1 cellular context compared by ENCODE assay signal in genomic region chr15:39211108-39211979, GRCh38.
TF ChIP-seq lines count a peak whose summit lies in the region.

No MANE protein-coding gene starts in this region.

TF ChIP-seq in HepG2, 621 proteins besides CTCF, POLR2A, EP300 and RAD21 (continued from another document and continues in another):
- TF ChIP-seq, protein P1, sequence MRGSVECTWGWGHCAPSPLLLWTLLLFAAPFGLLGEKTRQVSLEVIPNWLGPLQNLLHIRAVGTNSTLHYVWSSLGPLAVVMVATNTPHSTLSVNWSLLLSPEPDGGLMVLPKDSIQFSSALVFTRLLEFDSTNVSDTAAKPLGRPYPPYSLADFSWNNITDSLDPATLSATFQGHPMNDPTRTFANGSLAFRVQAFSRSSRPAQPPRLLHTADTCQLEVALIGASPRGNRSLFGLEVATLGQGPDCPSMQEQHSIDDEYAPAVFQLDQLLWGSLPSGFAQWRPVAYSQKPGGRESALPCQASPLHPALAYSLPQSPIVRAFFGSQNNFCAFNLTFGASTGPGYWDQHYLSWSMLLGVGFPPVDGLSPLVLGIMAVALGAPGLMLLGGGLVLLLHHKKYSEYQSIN (CRISPR knock-in tag; IDR thresholded peaks at IDR 0.05; ENCODE audit: borderline replicate concordance), result no peak
- TF ChIP-seq ZNF333 (CRISPR knock-in tag; IDR thresholded peaks at IDR 0.05; ENCODE audit: borderline replicate concordance), result no peak
- TF ChIP-seq CREM (IDR thresholded peaks at IDR 0.05), result peak; percentile 92
- no peak for TF ChIP-seq CREM (CRISPR knock-in tag; IDR thresholded peaks at IDR 0.05)
- TF ChIP-seq ZNF883 (CRISPR knock-in tag; IDR thresholded peaks at IDR 0.05; ENCODE audit: not compliant biosample characterization), result no peak
- no peak for TF ChIP-seq GTF2F1 (IDR thresholded peaks at IDR 0.05; ENCODE audit: low read length)
- 0 out of 2 replicates have a peak, but pooled peaks have one; percentile 20 for TF ChIP-seq MAFF (IDR thresholded peaks at IDR 0.05; ENCODE audit: low read depth, low read length)
- TF ChIP-seq, protein P2, sequence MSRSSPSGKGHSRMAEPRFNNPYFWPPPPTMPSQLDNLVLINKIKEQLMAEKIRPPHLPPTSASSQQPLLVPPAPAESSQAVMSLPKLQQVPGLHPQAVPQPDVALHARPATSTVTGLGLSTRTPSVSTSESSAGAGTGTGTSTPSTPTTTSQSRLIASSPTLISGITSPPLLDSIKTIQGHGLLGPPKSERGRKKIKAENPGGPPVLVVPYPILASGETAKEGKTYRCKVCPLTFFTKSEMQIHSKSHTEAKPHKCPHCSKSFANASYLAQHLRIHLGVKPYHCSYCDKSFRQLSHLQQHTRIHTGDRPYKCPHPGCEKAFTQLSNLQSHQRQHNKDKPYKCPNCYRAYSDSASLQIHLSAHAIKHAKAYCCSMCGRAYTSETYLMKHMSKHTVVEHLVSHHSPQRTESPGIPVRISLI (CRISPR knock-in tag; IDR thresholded peaks at IDR 0.05; ENCODE audit: borderline replicate concordance), result peak; percentile 54; the same call in 1 of the 2 replicates
- TF ChIP-seq, protein P3, sequence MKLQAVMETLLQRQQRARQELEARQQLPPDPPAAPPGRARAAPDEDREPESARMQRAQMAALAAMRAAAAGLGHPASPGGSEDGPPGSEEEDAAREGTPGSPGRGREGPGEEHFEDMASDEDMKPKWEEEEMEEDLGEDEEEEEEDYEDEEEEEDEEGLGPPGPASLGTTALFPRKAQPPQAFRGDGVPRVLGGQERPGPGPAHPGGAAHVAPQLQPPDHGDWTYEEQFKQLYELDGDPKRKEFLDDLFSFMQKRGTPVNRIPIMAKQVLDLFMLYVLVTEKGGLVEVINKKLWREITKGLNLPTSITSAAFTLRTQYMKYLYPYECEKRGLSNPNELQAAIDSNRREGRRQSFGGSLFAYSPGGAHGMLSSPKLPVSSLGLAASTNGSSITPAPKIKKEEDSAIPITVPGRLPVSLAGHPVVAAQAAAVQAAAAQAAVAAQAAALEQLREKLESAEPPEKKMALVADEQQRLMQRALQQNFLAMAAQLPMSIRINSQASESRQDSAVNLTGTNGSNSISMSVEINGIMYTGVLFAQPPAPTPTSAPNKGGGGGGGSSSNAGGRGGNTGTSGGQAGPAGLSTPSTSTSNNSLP (IDR thresholded peaks at IDR 0.05; ENCODE audit: low read depth, low read length), result peak; percentile 77
- peak; percentile 47; the same call in 1 of the 2 replicates for TF ChIP-seq REPIN1 (CRISPR knock-in tag; IDR thresholded peaks at IDR 0.05; ENCODE audit: borderline replicate concordance, low read depth)
- TF ChIP-seq ELF3 (CRISPR knock-in tag; IDR thresholded peaks at IDR 0.05), result peak; percentile 58; the same call in 1 of the 2 replicates
- peak; percentile 46; the same call in 1 of the 2 replicates for TF ChIP-seq IRF2 (CRISPR knock-in tag; IDR thresholded peaks at IDR 0.05)
- peak; percentile 50; the same call in 1 of the 2 replicates for TF ChIP-seq ZNF878 (CRISPR knock-in tag; IDR thresholded peaks at IDR 0.05)
- TF ChIP-seq, protein P4, sequence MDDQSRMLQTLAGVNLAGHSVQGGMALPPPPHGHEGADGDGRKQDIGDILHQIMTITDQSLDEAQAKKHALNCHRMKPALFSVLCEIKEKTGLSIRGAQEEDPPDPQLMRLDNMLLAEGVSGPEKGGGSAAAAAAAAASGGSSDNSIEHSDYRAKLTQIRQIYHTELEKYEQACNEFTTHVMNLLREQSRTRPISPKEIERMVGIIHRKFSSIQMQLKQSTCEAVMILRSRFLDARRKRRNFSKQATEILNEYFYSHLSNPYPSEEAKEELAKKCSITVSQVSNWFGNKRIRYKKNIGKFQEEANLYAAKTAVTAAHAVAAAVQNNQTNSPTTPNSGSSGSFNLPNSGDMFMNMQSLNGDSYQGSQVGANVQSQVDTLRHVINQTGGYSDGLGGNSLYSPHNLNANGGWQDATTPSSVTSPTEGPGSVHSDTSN (CRISPR knock-in tag; IDR thresholded peaks at IDR 0.05; ENCODE audit: borderline replicate concordance), result no peak
- TF ChIP-seq TFDP2 (CRISPR knock-in tag; IDR thresholded peaks at IDR 0.05), result 0 out of 2 replicates have a peak, but pooled peaks have one; percentile 19
- TF ChIP-seq ZNF792 (CRISPR knock-in tag; IDR thresholded peaks at IDR 0.05), result peak; percentile 53; the same call in 1 of the 2 replicates
- no peak for TF ChIP-seq ATF7-NPFF (CRISPR knock-in tag; IDR thresholded peaks at IDR 0.05; ENCODE audit: low read depth)
- TF ChIP-seq KLF15 (CRISPR knock-in tag; IDR thresholded peaks at IDR 0.05; ENCODE audit: borderline replicate concordance), result no peak
- TF ChIP-seq, protein P5, sequence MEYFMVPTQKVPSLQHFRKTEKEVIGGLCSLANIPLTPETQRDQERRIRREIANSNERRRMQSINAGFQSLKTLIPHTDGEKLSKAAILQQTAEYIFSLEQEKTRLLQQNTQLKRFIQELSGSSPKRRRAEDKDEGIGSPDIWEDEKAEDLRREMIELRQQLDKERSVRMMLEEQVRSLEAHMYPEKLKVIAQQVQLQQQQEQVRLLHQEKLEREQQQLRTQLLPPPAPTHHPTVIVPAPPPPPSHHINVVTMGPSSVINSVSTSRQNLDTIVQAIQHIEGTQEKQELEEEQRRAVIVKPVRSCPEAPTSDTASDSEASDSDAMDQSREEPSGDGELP (IDR thresholded peaks at IDR 0.05; ENCODE audit: borderline replicate concordance, low read depth), result peak; percentile 58; the same call in 1 of the 2 replicates
- peak; percentile 98 for TF ChIP-seq TBX2 (CRISPR knock-in tag; IDR thresholded peaks at IDR 0.05; ENCODE audit: borderline replicate concordance)
- TF ChIP-seq, protein P6, sequence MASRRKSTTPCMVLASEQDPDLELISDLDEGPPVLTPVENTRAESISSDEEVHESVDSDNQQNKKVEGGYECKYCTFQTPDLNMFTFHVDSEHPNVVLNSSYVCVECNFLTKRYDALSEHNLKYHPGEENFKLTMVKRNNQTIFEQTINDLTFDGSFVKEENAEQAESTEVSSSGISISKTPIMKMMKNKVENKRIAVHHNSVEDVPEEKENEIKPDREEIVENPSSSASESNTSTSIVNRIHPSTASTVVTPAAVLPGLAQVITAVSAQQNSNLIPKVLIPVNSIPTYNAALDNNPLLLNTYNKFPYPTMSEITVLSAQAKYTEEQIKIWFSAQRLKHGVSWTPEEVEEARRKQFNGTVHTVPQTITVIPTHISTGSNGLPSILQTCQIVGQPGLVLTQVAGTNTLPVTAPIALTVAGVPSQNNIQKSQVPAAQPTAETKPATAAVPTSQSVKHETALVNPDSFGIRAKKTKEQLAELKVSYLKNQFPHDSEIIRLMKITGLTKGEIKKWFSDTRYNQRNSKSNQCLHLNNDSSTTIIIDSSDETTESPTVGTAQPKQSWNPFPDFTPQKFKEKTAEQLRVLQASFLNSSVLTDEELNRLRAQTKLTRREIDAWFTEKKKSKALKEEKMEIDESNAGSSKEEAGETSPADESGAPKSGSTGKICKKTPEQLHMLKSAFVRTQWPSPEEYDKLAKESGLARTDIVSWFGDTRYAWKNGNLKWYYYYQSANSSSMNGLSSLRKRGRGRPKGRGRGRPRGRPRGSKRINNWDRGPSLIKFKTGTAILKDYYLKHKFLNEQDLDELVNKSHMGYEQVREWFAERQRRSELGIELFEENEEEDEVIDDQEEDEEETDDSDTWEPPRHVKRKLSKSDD (CRISPR knock-in tag; IDR thresholded peaks at IDR 0.05; ENCODE audit: low read depth), result no peak
- TF ChIP-seq, protein P7, sequence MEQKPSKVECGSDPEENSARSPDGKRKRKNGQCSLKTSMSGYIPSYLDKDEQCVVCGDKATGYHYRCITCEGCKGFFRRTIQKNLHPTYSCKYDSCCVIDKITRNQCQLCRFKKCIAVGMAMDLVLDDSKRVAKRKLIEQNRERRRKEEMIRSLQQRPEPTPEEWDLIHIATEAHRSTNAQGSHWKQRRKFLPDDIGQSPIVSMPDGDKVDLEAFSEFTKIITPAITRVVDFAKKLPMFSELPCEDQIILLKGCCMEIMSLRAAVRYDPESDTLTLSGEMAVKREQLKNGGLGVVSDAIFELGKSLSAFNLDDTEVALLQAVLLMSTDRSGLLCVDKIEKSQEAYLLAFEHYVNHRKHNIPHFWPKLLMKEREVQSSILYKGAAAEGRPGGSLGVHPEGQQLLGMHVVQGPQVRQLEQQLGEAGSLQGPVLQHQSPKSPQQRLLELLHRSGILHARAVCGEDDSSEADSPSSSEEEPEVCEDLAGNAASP (CRISPR knock-in tag; IDR thresholded peaks at IDR 0.05; ENCODE audit: borderline replicate concordance), result peak; percentile 27; the same call in 1 of the 2 replicates
- no peak for TF ChIP-seq ZNF780A (CRISPR knock-in tag; IDR thresholded peaks at IDR 0.05)
- TF ChIP-seq SOX5 (CRISPR knock-in tag; IDR thresholded peaks at IDR 0.05; ENCODE audit: borderline replicate concordance), result peak; percentile 89
- TF ChIP-seq RNF2 (conservative IDR thresholded peaks at IDR 0.05; ENCODE audit: low read depth), result no peak
- no peak for TF ChIP-seq ZNF510 (CRISPR knock-in tag; IDR thresholded peaks at IDR 0.05; ENCODE audit: low read depth)
- TF ChIP-seq CEBPB (IDR thresholded peaks at IDR 0.05; ENCODE audit: borderline replicate concordance, low read depth, low read length), result peak; percentile 81; the same call in 1 of the 2 replicates
- no peak for TF ChIP-seq ZNF839 (CRISPR knock-in tag; IDR thresholded peaks at IDR 0.05; ENCODE audit: borderline replicate concordance)
- no peak for TF ChIP-seq ZNF296 (CRISPR knock-in tag; conservative IDR thresholded peaks at IDR 0.05)
- no peak for TF ChIP-seq HOXA9 (CRISPR knock-in tag; IDR thresholded peaks at IDR 0.05; ENCODE audit: borderline replicate concordance)
- no peak for TF ChIP-seq ZBTB3 (CRISPR knock-in tag; IDR thresholded peaks at IDR 0.05; ENCODE audit: borderline replicate concordance, low read depth)
- 0 out of 2 replicates have a peak, but pooled peaks have one; percentile 25 for TF ChIP-seq SMAD3 (CRISPR knock-in tag; IDR thresholded peaks at IDR 0.05)
- TF ChIP-seq, protein P8, sequence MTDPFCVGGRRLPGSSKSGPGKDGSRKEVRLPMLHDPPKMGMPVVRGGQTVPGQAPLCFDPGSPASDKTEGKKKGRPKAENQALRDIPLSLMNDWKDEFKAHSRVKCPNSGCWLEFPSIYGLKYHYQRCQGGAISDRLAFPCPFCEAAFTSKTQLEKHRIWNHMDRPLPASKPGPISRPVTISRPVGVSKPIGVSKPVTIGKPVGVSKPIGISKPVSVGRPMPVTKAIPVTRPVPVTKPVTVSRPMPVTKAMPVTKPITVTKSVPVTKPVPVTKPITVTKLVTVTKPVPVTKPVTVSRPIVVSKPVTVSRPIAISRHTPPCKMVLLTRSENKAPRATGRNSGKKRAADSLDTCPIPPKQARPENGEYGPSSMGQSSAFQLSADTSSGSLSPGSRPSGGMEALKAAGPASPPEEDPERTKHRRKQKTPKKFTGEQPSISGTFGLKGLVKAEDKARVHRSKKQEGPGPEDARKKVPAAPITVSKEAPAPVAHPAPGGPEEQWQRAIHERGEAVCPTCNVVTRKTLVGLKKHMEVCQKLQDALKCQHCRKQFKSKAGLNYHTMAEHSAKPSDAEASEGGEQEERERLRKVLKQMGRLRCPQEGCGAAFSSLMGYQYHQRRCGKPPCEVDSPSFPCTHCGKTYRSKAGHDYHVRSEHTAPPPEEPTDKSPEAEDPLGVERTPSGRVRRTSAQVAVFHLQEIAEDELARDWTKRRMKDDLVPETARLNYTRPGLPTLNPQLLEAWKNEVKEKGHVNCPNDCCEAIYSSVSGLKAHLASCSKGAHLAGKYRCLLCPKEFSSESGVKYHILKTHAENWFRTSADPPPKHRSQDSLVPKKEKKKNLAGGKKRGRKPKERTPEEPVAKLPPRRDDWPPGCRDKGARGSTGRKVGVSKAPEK (CRISPR knock-in tag; IDR thresholded peaks at IDR 0.05; ENCODE audit: borderline replicate concordance), result no peak
- TF ChIP-seq THAP11 (CRISPR knock-in tag; IDR thresholded peaks at IDR 0.05), result 0 out of 2 replicates have a peak, but pooled peaks have one; percentile 31
- TF ChIP-seq RXRB (CRISPR knock-in tag; IDR thresholded peaks at IDR 0.05; ENCODE audit: borderline replicate concordance), result 0 out of 2 replicates have a peak, but pooled peaks have one; percentile 27
- TF ChIP-seq FOXP4 (CRISPR knock-in tag; IDR thresholded peaks at IDR 0.05), result peak; percentile 84
- peak; percentile 46; the same call in 1 of the 2 replicates for TF ChIP-seq NR2C2 (CRISPR knock-in tag; IDR thresholded peaks at IDR 0.05; ENCODE audit: borderline replicate concordance)
- peak; percentile 90 for TF ChIP-seq MED13 (CRISPR knock-in tag; IDR thresholded peaks at IDR 0.05)
- peak; percentile 50; the same call in 1 of the 2 replicates for TF ChIP-seq SIX1 (CRISPR knock-in tag; IDR thresholded peaks at IDR 0.05; ENCODE audit: borderline replicate concordance)
- TF ChIP-seq TGIF2 (CRISPR knock-in tag; IDR thresholded peaks at IDR 0.05), result peak; percentile 31; the same call in 1 of the 2 replicates
- TF ChIP-seq ZNF230 (CRISPR knock-in tag; IDR thresholded peaks at IDR 0.05), result no peak
